In genomic region chr13:57633950-57634828, GRCh38 we compare ENCODE assay signal across 9 cellular contexts. TPM values are rescaled to one million over a fixed set of nuclear protein-coding genes. Genes with fewer than 3 reads are reported as not detected.
DNase-seq lines count a peak whose midpoint lies in the region; ATAC-seq and TF ChIP-seq lines count a peak whose summit lies in the region.
"Had no signal": no experiment of that assay in that cellular context is flagged by ENCODE, and none has a peak within 500 bp of the region (broad histone marks: within the 10 kb centered on the region; RNA-seq: fewer than 3 reads in every experiment).

No MANE protein-coding gene starts in this region.

- H3K9me3 Mint-ChIP-seq in activated T-cell treated with anti-CD3 and anti-CD28 coated beads, Interleukin-2, amount 50 U/mL, for 24 hours = peaks cover 2% of the 10 kb centered on the region
- H3K9me3 Mint-ChIP-seq in naive B cell (peaks cover 0 to 14% (median 10%) of the 10 kb centered on the region in 7 donors), type B pancreatic cell (no peaks in the 10 kb centered on the region)

- H3K4me3 ChIP-seq in gastroesophageal sphincter = peak overlapping the region; percentile 28 to 53
- H3K4me3 ChIP-seq: BLaER1 had no signal

- peaks cover 57% of the 10 kb centered on the region for H3K27me3 Mint-ChIP-seq in activated T-cell treated with anti-CD3 and anti-CD28 coated beads, Interleukin-2, amount 50 U/mL, for 24 hours
- peaks cover 37 to 56% (median 51%) of the 10 kb centered on the region in 3 donors for H3K27me3 Mint-ChIP-seq in naive B cell
- peaks cover 63% of the 10 kb centered on the region for H3K27me3 Mint-ChIP-seq in type B pancreatic cell

- WGBS in gastroesophageal sphincter (ENCODE audit: low coverage in 1 of 2), 2 donors = 7 to 27% methylated on average over 3 to 15 of the region's 78 CpGs

- H3K9me3 ChIP-seq in gastroesophageal sphincter = peaks cover 0 to 9% (median 0%) of the 10 kb centered on the region in 3 donors

- H3K27me3 ChIP-seq in gastroesophageal sphincter = peaks cover 64% of the 10 kb centered on the region

- peaks cover 43% of the 10 kb centered on the region for H3K4me1 Mint-ChIP-seq in activated T-cell treated with anti-CD3 and anti-CD28 coated beads, Interleukin-2, amount 50 U/mL, for 24 hours (ENCODE audit: low read depth)
- H3K4me1 Mint-ChIP-seq in naive B cell = peaks cover 28 to 44% (median 38%) of the 10 kb centered on the region in 3 donors
- peaks cover 16% of the 10 kb centered on the region for H3K4me1 Mint-ChIP-seq in type B pancreatic cell (ENCODE audit: unreplicated experiment)

- TF ChIP-seq EP300 in gastroesophageal sphincter (IDR thresholded peaks at IDR 0.05) = no peak

- H3K36me3 Mint-ChIP-seq in activated T-cell treated with anti-CD3 and anti-CD28 coated beads, Interleukin-2, amount 50 U/mL, for 24 hours (ENCODE audit: low read depth) = peaks cover 10% of the 10 kb centered on the region
- no peaks in the 10 kb centered on the region for H3K36me3 Mint-ChIP-seq in naive B cell
- no peaks in the 10 kb centered on the region for H3K36me3 Mint-ChIP-seq in type B pancreatic cell

- H3K4me1 ChIP-seq in gastroesophageal sphincter = peaks cover 0 to 40% (median 0%) of the 10 kb centered on the region in 3 donors

- H3K27ac ChIP-seq in gastroesophageal sphincter = peak overlapping the region in 3 of 4 donors; percentile 67 to 80 (median 78)
- H3K27ac ChIP-seq: BLaER1 had no signal

- TF ChIP-seq POLR2A in gastroesophageal sphincter (IDR thresholded peaks at IDR 0.05) = no peak

- no peak overlapping the region for H3K4me3 Mint-ChIP-seq in activated T-cell treated with anti-CD3 and anti-CD28 coated beads, Interleukin-2, amount 50 U/mL, for 24 hours
- peak overlapping the region in 6 of 8 donors; percentile 15 to 72 (median 60) for H3K4me3 Mint-ChIP-seq in naive B cell
- H3K4me3 Mint-ChIP-seq in type B pancreatic cell = peak overlapping the region; percentile 87

- DNase-seq in activated T-cell treated with anti-CD3 and anti-CD28 coated beads, Interleukin-2, amount 50 U/mL, for 24 hours = peak; percentile 27
- DNase-seq in activated T-cell treated with anti-CD3 and anti-CD28 coated beads for 4 hours (no peak), naive B cell (no peak), type B pancreatic cell (ENCODE audit: extremely low spot score, unreplicated experiment) (peak; percentile 67), NCI-H146 treated with DMSO at 0.1 percent for 48 hours (lab: John Stamatoyannopoulos, UW; ENCODE audit: unreplicated experiment) (no peak), RKO (ENCODE audit: low spot score) (no peak)

- peak in 2 of 4 experiments; percentile 16 to 20 for TF ChIP-seq CTCF in gastroesophageal sphincter (IDR thresholded peaks at IDR 0.05)
- peak; percentile 61 for TF ChIP-seq CTCF in type B pancreatic cell (conservative IDR thresholded peaks at IDR 0.05)

- ATAC-seq in gastroesophageal sphincter = no peak
- ATAC-seq in naive B cell (ENCODE audit: low read depth in 2 of 2) = no peak
- no peak for ATAC-seq in HG02852 (IDR thresholded peaks at IDR 0.05; ENCODE audit: unreplicated experiment)

- H3K36me3 ChIP-seq in gastroesophageal sphincter = no peaks in the 10 kb centered on the region
- H3K36me3 ChIP-seq: BLaER1 had no signal

- H3K27ac Mint-ChIP-seq in activated T-cell treated with anti-CD3 and anti-CD28 coated beads, Interleukin-2, amount 50 U/mL, for 24 hours = no peak overlapping the region
- H3K27ac Mint-ChIP-seq in naive B cell (peak overlapping the region in 1 of 6 donors; percentile 49), type B pancreatic cell (peak overlapping the region; percentile 34)

RNA-seq across cellular contexts. Expression of gene PCDH17, which starts 2.6 kb away (rescaled TPM):
- total RNA-seq in gastroesophageal sphincter (1 to 10 TPM; 3.9 to 7.8 (median 4.8) TPM), type B pancreatic cell (ENCODE audit: low replicate concordance) (12.1 and 16.6 TPM in 2 replicates)
- polyA plus RNA-seq in naive B cell (ENCODE audit: low read depth in 6 of 6) = not detected

Comparison
In these comparisons a context has a peak if more than half of its experiments do, and no peak if none do; other contexts are left out.
1. DNase-seq: peak in activated T-cell treated with anti-CD3 and anti-CD28 coated beads, Interleukin-2, amount 50 U/mL, for 24 hours (single experiment) and type B pancreatic cell (single experiment); none in activated T-cell treated with anti-CD3 and anti-CD28 coated beads for 4 hours (single experiment), naive B cell (single experiment), NCI-H146 treated with DMSO at 0.1 percent for 48 hours (single experiment) and RKO (single experiment).